Comparison of ENCODE assay signal across 8 cellular contexts in the genomic region with DNA sequence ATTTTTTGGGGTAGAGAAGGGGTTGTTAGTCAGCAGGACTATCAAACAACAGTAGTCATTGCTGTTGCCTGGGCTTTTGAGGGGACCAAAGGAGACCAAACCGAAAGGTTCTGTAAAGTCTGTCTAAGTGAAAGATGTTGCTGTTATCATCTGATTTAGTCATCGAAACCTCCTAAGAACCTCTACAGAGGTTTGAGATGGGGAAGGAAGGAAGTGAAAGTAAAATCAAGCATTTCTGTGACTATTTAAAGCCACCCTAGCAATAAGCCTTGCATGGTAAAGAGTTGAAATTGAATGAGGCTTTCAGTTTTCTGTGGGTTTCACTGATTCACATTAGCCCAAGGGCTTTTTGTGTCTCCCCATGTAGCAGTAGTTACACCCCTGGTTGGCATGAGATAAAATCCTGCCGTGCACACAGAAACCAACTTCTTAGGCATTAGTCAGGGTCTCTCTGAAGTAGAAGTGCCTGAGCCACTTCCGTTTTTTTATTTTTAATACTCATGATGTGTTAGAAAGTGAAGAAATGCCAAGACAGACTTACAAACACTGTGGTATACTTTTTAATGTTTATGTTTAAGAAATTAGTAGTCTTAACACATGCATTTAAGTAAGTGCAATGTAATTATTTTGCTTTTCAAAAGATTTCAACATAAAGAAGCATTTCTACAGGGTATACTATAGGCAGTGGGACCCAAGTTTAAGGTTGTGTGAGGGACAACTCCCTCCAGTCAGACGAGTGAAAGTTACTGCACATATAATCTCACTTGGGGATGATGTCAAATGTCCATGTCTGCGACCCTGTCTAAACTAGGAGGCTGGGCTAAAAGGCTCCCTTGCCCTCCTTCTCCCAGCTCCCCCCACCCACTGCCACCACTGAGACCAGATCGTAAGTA. TPM values are rescaled to one million over a fixed set of nuclear protein-coding genes. Genes with fewer than 3 reads are reported as not detected.
DNase-seq lines count a peak whose midpoint lies in the region; ATAC-seq, FAIRE-seq and TF ChIP-seq lines count a peak whose summit lies in the region.

No MANE protein-coding gene starts in this region.

- no peak for TF ChIP-seq CTCF in D721Med (IDR thresholded peaks at IDR 0.05; ENCODE audit: insufficient read depth, missing control alignments)

- ATAC-seq in GM19463 (IDR thresholded peaks at IDR 0.05; ENCODE audit: unreplicated experiment) (peak; percentile 87), HG03558 (IDR thresholded peaks at IDR 0.05; ENCODE audit: extremely low read depth, unreplicated experiment) (peak; percentile 98)

- H3K9ac ChIP-seq in duodenal mucosa (ENCODE audit: low read depth in 1 of 2, low read length in 2 of 2) = no peak overlapping the region
- H3K9ac ChIP-seq in skeletal muscle tissue (ENCODE audit: low read depth in 1 of 3, low read length in 3 of 3) = peak overlapping the region in 1 of 3 donors; percentile 8

- peak; percentile 29 to 49 for DNase-seq in AML-193 (lab: John Stamatoyannopoulos, UW)
- DNase-seq in activated CD4-positive, CD25-positive, alpha-beta regulatory T cell treated with anti-CD3 and anti-CD28 coated beads, Interleukin-2, amount 50 U/mL, for 72 hours = peak; percentile 32
- no peak for DNase-seq in D721Med (ENCODE audit: insufficient read length, low spot score)
- DNase-seq in NCI-H2029 treated with DMSO at 0.1 percent for 48 hours (lab: John Stamatoyannopoulos, UW) = no peak

- H3K27me3 ChIP-seq in duodenal mucosa (ENCODE audit: control insufficient read depth in 1 of 2, insufficient read depth in 2 of 2, low read length in 2 of 2) (no peaks in the 10 kb centered on the region), skeletal muscle tissue (ENCODE audit: control insufficient read depth in 3 of 3, insufficient read depth in 3 of 3, low read length in 3 of 3) (no peaks in the 10 kb centered on the region)

- H3K27ac ChIP-seq in duodenal mucosa (ENCODE audit: low read depth, low read length) (no peak overlapping the region), skeletal muscle tissue (ENCODE audit: low read depth, low read length) (no peak overlapping the region)

- H3K4me3 ChIP-seq in duodenal mucosa (ENCODE audit: low read depth in 1 of 2, low read length in 2 of 2) (peak overlapping the region; percentile 12 to 49), skeletal muscle tissue (ENCODE audit: low read length in 3 of 3) (peak overlapping the region in 2 of 3 donors; percentile 45 to 49)

- H3K4me1 ChIP-seq in duodenal mucosa (ENCODE audit: control insufficient read depth in 1 of 2, insufficient read depth in 2 of 2, low read length in 2 of 2) = peaks cover 0 to 13% of the 10 kb centered on the region in 2 donors
- H3K4me1 ChIP-seq in skeletal muscle tissue (ENCODE audit: control insufficient read depth in 3 of 3, insufficient read depth in 3 of 3, low read length in 3 of 3) = peaks cover 0 to 9% (median under 1%) of the 10 kb centered on the region in 3 donors

- no peaks in the 10 kb centered on the region for H3K9me3 ChIP-seq in duodenal mucosa (ENCODE audit: control insufficient read depth in 1 of 2, low read length in 2 of 2)
- H3K9me3 ChIP-seq in skeletal muscle tissue (ENCODE audit: control insufficient read depth in 3 of 3, low read length in 3 of 3) = no peaks in the 10 kb centered on the region

- H3K36me3 ChIP-seq in duodenal mucosa (ENCODE audit: control insufficient read depth in 1 of 2, insufficient read depth in 2 of 2, low read length in 2 of 2) (no peaks in the 10 kb centered on the region), skeletal muscle tissue (ENCODE audit: control insufficient read depth in 3 of 3, insufficient read depth in 3 of 3, low read length in 3 of 3) (no peaks in the 10 kb centered on the region)

- no peak for FAIRE-seq in D721Med (lab: Jason Lieb, UNC)

RNA-seq across cellular contexts. Expression of a gene that starts 50.4 kb away (rescaled TPM):
- 47.0 TPM for total RNA-seq in skeletal muscle tissue

Comparison
In these comparisons a context has a peak if more than half of its experiments do, and no peak if none do; other contexts are left out.
1. DNase-seq: peak in AML-193 (2 of 2) and activated CD4-positive, CD25-positive, alpha-beta regulatory T cell treated with anti-CD3 and anti-CD28 coated beads, Interleukin-2, amount 50 U/mL, for 72 hours (single experiment); none in D721Med (single experiment) and NCI-H2029 treated with DMSO at 0.1 percent for 48 hours (single experiment).